Comparison of ENCODE assay signal across 1 cellular context in genomic region chr17:35578195-35578928, GRCh38.
TF ChIP-seq lines count a peak whose summit lies in the region.

Gene PEX12 (minus strand): TSS chr17:35578571. CDS start chr17:35578021, 550 bp downstream.

TF ChIP-seq in H1, 55 proteins besides CTCF, POLR2A, EP300 and RAD21 (continued from another document):
- TF ChIP-seq CHD7 (IDR thresholded peaks at IDR 0.05; ENCODE audit: insufficient replicate concordance, low read length) (no peak), CREB1 (IDR thresholded peaks at IDR 0.05) (peak; percentile 84), RBBP5 (IDR thresholded peaks at IDR 0.05; ENCODE audit: borderline replicate concordance, low read depth, low read length) (peak; percentile 73; the same call in 1 of the 2 replicates), ASH2L (IDR thresholded peaks at IDR 0.05; ENCODE audit: low read length) (peak; percentile 78), KDM4A (IDR thresholded peaks at IDR 0.05; ENCODE audit: low read depth, low read length, severe bottlenecking) (peak; percentile 77), HDAC2 (IDR thresholded peaks at IDR 0.05; ENCODE audit: borderline replicate concordance in 1 of 2, low read depth in 2 of 2, low read length in 2 of 2) (0 out of 4 replicates have a peak, but pooled peaks have one; percentile 15 to 56), PHF8 (conservative IDR thresholded peaks at IDR 0.05; ENCODE audit: low read depth, low read length) (peak; percentile 84), SIRT6 (IDR thresholded peaks at IDR 0.05; ENCODE audit: low read length) (peak; percentile 31), GABPA (IDR thresholded peaks at IDR 0.05; ENCODE audit: borderline replicate concordance, insufficient read depth, low read length) (peak; percentile 80; the same call in 1 of the 2 replicates), SAP30 (IDR thresholded peaks at IDR 0.05; ENCODE audit: insufficient read depth, insufficient replicate concordance, low read length) (peak; percentile 94), TAF1 (IDR thresholded peaks at IDR 0.05; ENCODE audit: low read depth, low read length) (peak; percentile 92; the same call in 1 of the 2 replicates), TAF7 (optimal IDR thresholded peaks at IDR 0.05; ENCODE audit: borderline replicate concordance, low read depth, low read length) (peak; percentile 68), GTF2F1 (IDR thresholded peaks at IDR 0.05; ENCODE audit: borderline replicate concordance, low read depth, low read length) (0 out of 2 replicates have a peak, but pooled peaks have one; percentile 83), POLR2AphosphoS5 (IDR thresholded peaks at IDR 0.05; ENCODE audit: low read depth, low read length) (peak; percentile 56; the same call in 1 of the 2 replicates)
- TF ChIP-seq, protein P1, sequence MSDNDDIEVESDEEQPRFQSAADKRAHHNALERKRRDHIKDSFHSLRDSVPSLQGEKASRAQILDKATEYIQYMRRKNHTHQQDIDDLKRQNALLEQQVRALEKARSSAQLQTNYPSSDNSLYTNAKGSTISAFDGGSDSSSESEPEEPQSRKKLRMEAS (IDR thresholded peaks at IDR 0.05) = peak; percentile 54
